Comparison of ENCODE assay signal across 8 cellular contexts in the genomic region with DNA sequence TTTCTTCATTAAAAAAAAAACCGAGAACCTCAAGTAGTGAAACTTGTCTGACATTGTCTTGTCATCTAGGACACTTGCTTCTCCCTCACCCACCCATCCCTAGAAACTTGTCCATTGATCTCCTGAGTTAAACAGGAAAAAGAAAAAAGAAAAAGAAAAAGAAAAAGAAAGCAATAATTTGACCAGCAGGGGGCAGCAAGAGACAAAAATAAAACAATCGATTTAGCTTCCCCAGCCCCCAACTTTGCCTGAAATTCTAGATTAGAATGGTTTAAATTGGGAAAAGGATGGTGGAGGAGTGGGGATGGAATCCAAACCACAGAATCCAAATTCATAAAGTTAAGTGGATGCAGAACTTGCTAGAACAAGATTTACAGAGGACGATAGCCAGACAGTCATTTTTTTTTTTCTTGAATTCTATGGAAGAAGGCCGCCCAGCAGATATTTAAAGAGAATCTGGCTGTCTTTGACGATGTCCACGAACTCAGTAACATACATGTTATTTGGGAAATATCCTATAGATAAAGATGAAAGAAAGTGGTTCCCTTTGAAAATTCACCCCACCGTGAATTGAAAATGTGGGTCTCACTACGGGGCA.
DNase-seq lines count a peak whose midpoint lies in the region; ATAC-seq, FAIRE-seq and TF ChIP-seq lines count a peak whose summit lies in the region.

No MANE protein-coding gene starts in this region.

- H3K27ac Mint-ChIP-seq in type B pancreatic cell, result no peak overlapping the region

- peaks cover 24% of the 10 kb centered on the region for H3K4me1 Mint-ChIP-seq in type B pancreatic cell (ENCODE audit: unreplicated experiment)

- no peaks in the 10 kb centered on the region for H3K36me3 Mint-ChIP-seq in type B pancreatic cell

- no peak overlapping the region for H3K4me3 ChIP-seq in AG09309 (ENCODE audit: control insufficient read depth, low read depth, low read length)

- DNase-seq in AG09309 (ENCODE audit: low read depth), result peak; percentile 39
- DNase-seq in GM04504 (ENCODE audit: low read depth), result peak; percentile 26
- peak; percentile 42 for DNase-seq in NCI-H2171 treated with DMSO at 0.1 percent for 48 hours (lab: John Stamatoyannopoulos, UW)
- DNase-seq in amniotic epithelial cell (ENCODE audit: low read depth), result peak; percentile 43
- DNase-seq in type B pancreatic cell (ENCODE audit: extremely low spot score, unreplicated experiment), result no peak

- FAIRE-seq in islet of Langerhans (lab: Jason Lieb, UNC), result peak; percentile 97

- no peak overlapping the region for H3K4me3 Mint-ChIP-seq in type B pancreatic cell

- TF ChIP-seq CTCF in AG09309 (IDR thresholded peaks at IDR 0.05; ENCODE audit: control insufficient read depth, insufficient read depth, low read depth, low read length, missing control alignments), result peak; percentile 44
- peak; percentile 86 for TF ChIP-seq CTCF in type B pancreatic cell (conservative IDR thresholded peaks at IDR 0.05)

- H3K9me3 Mint-ChIP-seq in type B pancreatic cell, result peaks cover 4% of the 10 kb centered on the region

- peaks cover 19% of the 10 kb centered on the region for H3K27me3 Mint-ChIP-seq in type B pancreatic cell

- ATAC-seq in HG02588 (IDR thresholded peaks at IDR 0.05; ENCODE audit: unreplicated experiment) (no peak), HG03520 (IDR thresholded peaks at IDR 0.05; ENCODE audit: unreplicated experiment) (no peak)
